In genomic region chr7:152513861-152514770, GRCh38 we compare ENCODE assay signal across 20 cellular contexts.
"Had no signal": no experiment of that assay in that cellular context is flagged by ENCODE, and none has a peak within 500 bp of the region (broad histone marks: within the 10 kb centered on the region; RNA-seq: fewer than 3 reads in every experiment).

No MANE protein-coding gene starts in this region.

- H3K27ac ChIP-seq: brain microvascular endothelial cell, cardiac muscle cell, SJSA1 had no signal

- H3K27me3 ChIP-seq: brain microvascular endothelial cell, cardiac muscle cell, SJSA1 had no signal

- ATAC-seq: activated CD4-positive, CD25-positive, alpha-beta regulatory T cell treated with anti-CD3 and anti-CD28 coated beads, Interleukin-2, amount 50 U/mL, for 24 hours; activated CD8-positive, alpha-beta T cell treated with anti-CD3 and anti-CD28 coated beads for 36 hours; activated T-cell treated with anti-CD3 and anti-CD28 coated beads, Interleukin-2, amount 50 U/mL, for 72 hours; SK-N-SH treated with all-trans-retinoic acid at 6 μM for 48 hours had no signal

- DNase-seq: activated CD4-positive, alpha-beta T cell treated with anti-CD3 and anti-CD28 coated beads for 4 hours; activated CD8-positive, alpha-beta memory T cell treated with anti-CD3 and anti-CD28 coated beads, Interleukin-2, amount 50 U/mL, for 4 hours; activated CD8-positive, alpha-beta T cell treated with anti-CD3 and anti-CD28 coated beads for 36 hours; activated gamma-delta T cell treated with Interleukin-2 at 50 U/mL for 16 hours; activated naive CD4-positive, alpha-beta T cell treated with anti-CD3 and anti-CD28 coated beads, Interleukin-2, amount 10 ng/mL, durations not matched to agents 7 days and 5 days; activated naive CD8-positive, alpha-beta T cell treated with anti-CD3 and anti-CD28 coated beads for 36 hours; activated T-cell treated with anti-CD3 and anti-CD28 coated beads, Interleukin-2, amount 50 U/mL, for 72 hours; brain microvascular endothelial cell; cerebellar nuclear complex; NCI-H1048; NCI-H1930; NCI-H2171; NCI-H2227 treated with DMSO at 0.1 percent for 48 hours; NCI-H446 treated with DMSO at 0.1 percent for 48 hours; NCI-H526 treated with DMSO at 0.1 percent for 48 hours; NCI-H82 had no signal

- H3K36me3 ChIP-seq: brain microvascular endothelial cell, cardiac muscle cell, SJSA1 had no signal

- H3K4me1 ChIP-seq: SJSA1 had no signal

- H3K9me3 ChIP-seq: SJSA1 had no signal

- H3K4me3 ChIP-seq: cardiac muscle cell, SJSA1 had no signal
